11 cellular contexts compared by ENCODE assay signal in the genomic region with DNA sequence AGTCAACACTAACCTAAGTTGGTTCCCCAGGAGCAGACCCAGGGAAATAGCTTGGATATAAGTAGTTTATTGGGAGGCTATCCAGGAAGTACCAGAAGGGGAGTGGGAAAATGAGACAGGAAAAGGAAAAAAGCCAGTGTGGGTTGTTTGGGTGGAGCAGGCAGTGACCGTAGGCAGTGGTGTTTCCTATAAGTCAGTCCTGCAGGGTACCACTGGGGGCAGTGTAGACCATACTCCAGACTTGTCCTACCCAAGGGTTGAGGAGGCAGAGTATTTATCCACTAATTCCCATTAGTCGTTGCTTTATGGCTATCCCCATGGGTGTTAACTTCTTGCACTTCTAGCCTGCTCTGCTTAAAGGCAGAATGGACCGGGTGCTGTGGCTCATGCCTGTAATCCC. TPM values are rescaled to one million over a fixed set of nuclear protein-coding genes. Genes with fewer than 3 reads are reported as not detected.
DNase-seq lines count a peak whose midpoint lies in the region; ATAC-seq and TF ChIP-seq lines count a peak whose summit lies in the region.
"Had no signal": no experiment of that assay in that cellular context is flagged by ENCODE, and none has a peak within 500 bp of the region (broad histone marks: within the 10 kb centered on the region; RNA-seq: fewer than 3 reads in every experiment).

No MANE protein-coding gene starts in this region.

- TF ChIP-seq CTCF in neural crest cell (conservative IDR thresholded peaks at IDR 0.05): peak; percentile 59

- no peak overlapping the region for H3K4me3 ChIP-seq in MG63

- POLR2A ChIA-PET in naive thymus-derived CD8-positive, alpha-beta T cell (lab: Charles Lee): no interaction called here

- DNase-seq in DMS 273 (lab: John Stamatoyannopoulos, UW; ENCODE audit: unreplicated experiment) (peak; percentile 40), DMS 273 treated with DMSO at 0.1 percent for 48 hours (lab: John Stamatoyannopoulos, UW) (no peak), MG63 (peak; percentile 4), ecto neural progenitor cell (ENCODE audit: low spot score) (peak; percentile 68), neural crest cell (ENCODE audit: low read depth, low spot score) (peak; percentile 29), CD1c-positive myeloid dendritic cell (ENCODE audit: extremely low spot score) (no peak)
- no peak for DNase-seq in naive thymus-derived CD8-positive, alpha-beta T cell
- DNase-seq: 8988T; effector CD4-positive, alpha-beta T cell had no signal

- H3K27me3 Mint-ChIP-seq in neural crest cell (ENCODE audit: low read depth): peaks cover 3% of the 10 kb centered on the region
- peaks cover 7 to 39% (median 10%) of the 10 kb centered on the region in 5 donors for H3K27me3 Mint-ChIP-seq in naive thymus-derived CD8-positive, alpha-beta T cell

- H3K4me3 Mint-ChIP-seq in neural crest cell: no peak overlapping the region
- H3K4me3 Mint-ChIP-seq in naive thymus-derived CD8-positive, alpha-beta T cell: no peak overlapping the region

- H3K9me3 Mint-ChIP-seq in neural crest cell: no peaks in the 10 kb centered on the region
- H3K9me3 Mint-ChIP-seq in naive thymus-derived CD8-positive, alpha-beta T cell: peaks cover 0 to 9% (median 3%) of the 10 kb centered on the region in 9 donors

- H3K36me3 Mint-ChIP-seq in neural crest cell (ENCODE audit: low read depth): no peaks in the 10 kb centered on the region
- H3K36me3 Mint-ChIP-seq in naive thymus-derived CD8-positive, alpha-beta T cell: no peaks in the 10 kb centered on the region

- H3K4me1 Mint-ChIP-seq in neural crest cell: peaks cover 6% of the 10 kb centered on the region
- H3K4me1 Mint-ChIP-seq in naive thymus-derived CD8-positive, alpha-beta T cell: peaks cover 0 to 1% (median 0%) of the 10 kb centered on the region in 4 donors

- no peaks in the 10 kb centered on the region for H3K9me3 ChIP-seq in MG63

- no peak for ATAC-seq in HG03460 (IDR thresholded peaks at IDR 0.05; ENCODE audit: unreplicated experiment)
- ATAC-seq in naive thymus-derived CD8-positive, alpha-beta T cell: no peak

- no peak overlapping the region for H3K27ac Mint-ChIP-seq in neural crest cell (ENCODE audit: unreplicated experiment)
- H3K27ac Mint-ChIP-seq in naive thymus-derived CD8-positive, alpha-beta T cell: no peak overlapping the region

- no peaks in the 10 kb centered on the region for H3K27me3 ChIP-seq in MG63

- H3K36me3 ChIP-seq in MG63: no peaks in the 10 kb centered on the region

RNA-seq across cellular contexts. Expression of a gene that starts 6.4 kb away (rescaled TPM):
- not detected in 2 replicates for total RNA-seq in MG63 (2014; rRNA removed; shearing (Covaris generic); ENCODE audit: low replicate concordance)
- total RNA-seq in neural crest cell: 0.48 and 0.75 TPM in 2 replicates
- not detected for total RNA-seq in naive thymus-derived CD8-positive, alpha-beta T cell
- polyA plus RNA-seq in naive thymus-derived CD8-positive, alpha-beta T cell: not detected
- total RNA-seq: RPMI7951 had no signal

Comparison
In these comparisons a context has a peak if more than half of its experiments do, and no peak if none do; other contexts are left out.
1. DNase-seq: peak in DMS 273 (single experiment), MG63 (single experiment), ecto neural progenitor cell (single experiment) and neural crest cell (single experiment); none in DMS 273 treated with DMSO at 0.1 percent for 48 hours (single experiment), CD1c-positive myeloid dendritic cell (single experiment) and naive thymus-derived CD8-positive, alpha-beta T cell (0 of 10).